ENCODE assay signal across 27 cellular contexts in the genomic region with DNA sequence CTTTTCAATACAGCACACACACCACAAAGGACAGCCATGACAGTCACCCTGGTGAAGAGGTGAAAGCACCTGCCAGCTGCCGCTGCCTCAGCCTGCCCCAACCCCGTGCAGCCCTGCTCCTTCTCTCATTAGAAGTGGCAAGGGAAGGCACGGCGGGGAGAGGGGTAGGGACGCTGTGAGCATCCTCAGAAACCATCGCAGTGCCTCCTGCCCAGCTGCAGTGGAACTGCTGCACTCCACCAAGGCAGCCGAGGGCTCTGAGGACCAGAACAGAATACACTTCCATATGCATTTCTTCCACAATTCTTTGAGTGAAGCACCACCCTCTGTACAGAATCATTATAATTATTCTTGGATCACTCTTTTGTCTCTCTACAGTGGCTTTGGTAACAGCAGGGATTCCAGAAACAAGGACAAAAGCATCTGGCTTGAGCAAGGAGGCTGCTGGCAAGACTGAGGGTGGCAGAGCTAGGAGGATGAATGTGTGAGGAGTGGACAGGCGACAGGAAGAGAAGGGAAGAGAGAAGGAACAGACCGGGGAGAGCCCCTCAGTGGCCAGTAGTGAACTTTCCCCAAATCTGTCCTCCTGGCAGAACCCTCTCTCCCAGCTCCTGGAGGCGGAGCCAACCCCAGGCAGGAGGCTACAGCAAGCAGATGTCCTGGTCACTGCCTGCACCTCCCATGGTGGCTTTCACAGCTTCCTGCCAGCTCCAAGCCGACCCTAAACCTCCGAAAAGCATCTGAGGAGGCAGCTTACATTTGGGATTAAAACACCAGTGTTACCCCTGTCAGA.
"Had no signal": no experiment of that assay in that cellular context is flagged by ENCODE, and none has a peak within 500 bp of the region (broad histone marks: within the 10 kb centered on the region; RNA-seq: fewer than 3 reads in every experiment).

No MANE protein-coding gene starts in this region.

- ATAC-seq: activated CD4-positive, alpha-beta T cell treated with anti-CD3 and anti-CD28 coated beads for 36 hours; activated CD8-positive, alpha-beta memory T cell treated with anti-CD3 and anti-CD28 coated beads, Interleukin-2, amount 10 ng/mL, durations not matched to agents 7 days and 5 days; activated CD8-positive, alpha-beta T cell treated with anti-CD3 and anti-CD28 coated beads, Interleukin-2, amount 10 ng/mL, durations not matched to agents 7 days and 5 days; activated naive CD4-positive, alpha-beta T cell treated with anti-CD3 and anti-CD28 coated beads, Interleukin-2, amount 50 U/mL, for 72 hours; activated T-cell treated with anti-CD3 and anti-CD28 coated beads, Interleukin-2, amount 50 U/mL, for 72 hours; body of pancreas; esophagus mucosa; heart left ventricle; pancreas; stimulated activated effector memory CD8-positive, alpha-beta T cell treated with anti-CD3 and anti-CD28 coated beads, Interleukin-12 subunit alpha, Interleukin-12 subunit beta, amount 100 ng/mL, for 72 hours; stimulated activated naive CD8-positive, alpha-beta T cell treated with anti-CD3 and anti-CD28 coated beads, Interleukin-15, amount 100 ng/mL, for 72 hours had no signal

- H3K36me3 ChIP-seq: cardiac muscle cell, heart left ventricle, left ventricle myocardium inferior, pancreas, prostate gland, sigmoid colon, uterus had no signal

- H3K4me3 ChIP-seq: body of pancreas, cardiac muscle cell, heart left ventricle, left ventricle myocardium inferior, lung, pancreas, prostate gland, sigmoid colon, uterus had no signal

- H3K4me1 ChIP-seq: body of pancreas, heart left ventricle, left ventricle myocardium inferior, pancreas, uterus had no signal

- H3K27me3 Mint-ChIP-seq: activated CD4-positive, alpha-beta T cell treated with anti-CD3 and anti-CD28 coated beads for 36 hours; activated CD8-positive, alpha-beta memory T cell treated with anti-CD3 and anti-CD28 coated beads, Interleukin-2, amount 10 ng/mL, durations not matched to agents 7 days and 5 days; stimulated activated naive CD8-positive, alpha-beta T cell treated with anti-CD3 and anti-CD28 coated beads, Interleukin-15, amount 100 ng/mL, for 72 hours; type B pancreatic cell had no signal

- DNase-seq: activated CD4-positive, alpha-beta T cell treated with anti-CD3 and anti-CD28 coated beads for 36 hours; activated CD4-positive, CD25-positive, alpha-beta regulatory T cell; activated CD8-positive, alpha-beta memory T cell treated with anti-CD3 and anti-CD28 coated beads, Interleukin-2, amount 10 ng/mL, durations not matched to agents 7 days and 5 days; activated CD8-positive, alpha-beta T cell treated with anti-CD3 and anti-CD28 coated beads, Interleukin-2, amount 10 ng/mL, durations not matched to agents 7 days and 5 days; activated naive CD4-positive, alpha-beta T cell; activated T-cell treated with anti-CD3 and anti-CD28 coated beads, Interleukin-2, amount 50 U/mL, for 72 hours; aorta; body of pancreas; foreskin fibroblast; heart left ventricle; hypothalamus; left ventricle myocardium inferior; pancreas; sigmoid colon; small intestine; stimulated activated CD4-positive, alpha-beta T cell treated with anti-CD3 and anti-CD28 coated beads, Interleukin-4, amount 100 ng/mL, for 24 hours; stimulated activated naive CD8-positive, alpha-beta T cell treated with anti-CD3 and anti-CD28 coated beads, Interleukin-15, amount 100 ng/mL, for 72 hours; uterus had no signal

- H3K27ac Mint-ChIP-seq: activated CD4-positive, alpha-beta T cell treated with anti-CD3 and anti-CD28 coated beads for 36 hours; activated CD8-positive, alpha-beta memory T cell treated with anti-CD3 and anti-CD28 coated beads, Interleukin-2, amount 10 ng/mL, durations not matched to agents 7 days and 5 days; activated CD8-positive, alpha-beta T cell treated with anti-CD3 and anti-CD28 coated beads, Interleukin-2, amount 10 ng/mL, durations not matched to agents 7 days and 5 days; activated naive CD4-positive, alpha-beta T cell treated with anti-CD3 and anti-CD28 coated beads, Interleukin-2, amount 50 U/mL, for 72 hours; activated T-cell treated with anti-CD3 and anti-CD28 coated beads, Interleukin-2, amount 50 U/mL, for 72 hours; nephron; stimulated activated effector memory CD8-positive, alpha-beta T cell treated with anti-CD3 and anti-CD28 coated beads, Interleukin-12 subunit alpha, Interleukin-12 subunit beta, amount 100 ng/mL, for 72 hours; stimulated activated naive CD8-positive, alpha-beta T cell treated with anti-CD3 and anti-CD28 coated beads, Interleukin-15, amount 100 ng/mL, for 72 hours; T-helper 2 cell treated with Interferon-gamma antibody and Interleukin-4, amounts not matched to agents 5 μg/mL and 100 μg/mL, for 36 hours; type B pancreatic cell had no signal

- H3K27ac ChIP-seq: body of pancreas, cardiac muscle cell, heart left ventricle, left ventricle myocardium inferior, pancreas, prostate gland, sigmoid colon, uterus had no signal

- H3K9me3 ChIP-seq: body of pancreas, heart left ventricle, left ventricle myocardium inferior, pancreas, prostate gland, sigmoid colon, uterus had no signal

- H3K4me1 Mint-ChIP-seq: activated CD4-positive, alpha-beta T cell treated with anti-CD3 and anti-CD28 coated beads for 36 hours; activated CD8-positive, alpha-beta memory T cell treated with anti-CD3 and anti-CD28 coated beads, Interleukin-2, amount 10 ng/mL, durations not matched to agents 7 days and 5 days; stimulated activated effector memory CD8-positive, alpha-beta T cell treated with anti-CD3 and anti-CD28 coated beads, Interleukin-12 subunit alpha, Interleukin-12 subunit beta, amount 100 ng/mL, for 72 hours; stimulated activated naive CD8-positive, alpha-beta T cell treated with anti-CD3 and anti-CD28 coated beads, Interleukin-15, amount 100 ng/mL, for 72 hours had no signal

- H3K36me3 Mint-ChIP-seq: activated CD8-positive, alpha-beta memory T cell treated with anti-CD3 and anti-CD28 coated beads, Interleukin-2, amount 10 ng/mL, durations not matched to agents 7 days and 5 days; activated naive CD4-positive, alpha-beta T cell treated with anti-CD3 and anti-CD28 coated beads, Interleukin-2, amount 50 U/mL, for 72 hours; stimulated activated effector memory CD8-positive, alpha-beta T cell treated with anti-CD3 and anti-CD28 coated beads, Interleukin-12 subunit alpha, Interleukin-12 subunit beta, amount 100 ng/mL, for 72 hours; type B pancreatic cell had no signal

- H3K9me3 Mint-ChIP-seq: activated naive CD4-positive, alpha-beta T cell treated with anti-CD3 and anti-CD28 coated beads, Interleukin-2, amount 50 U/mL, for 72 hours; nephron; stimulated activated effector memory CD8-positive, alpha-beta T cell treated with anti-CD3 and anti-CD28 coated beads, Interleukin-12 subunit alpha, Interleukin-12 subunit beta, amount 100 ng/mL, for 72 hours; stimulated activated naive CD8-positive, alpha-beta T cell treated with anti-CD3 and anti-CD28 coated beads, Interleukin-15, amount 100 ng/mL, for 72 hours; type B pancreatic cell had no signal

- H3K4me3 Mint-ChIP-seq: activated CD4-positive, alpha-beta T cell treated with anti-CD3 and anti-CD28 coated beads for 36 hours; activated CD8-positive, alpha-beta memory T cell treated with anti-CD3 and anti-CD28 coated beads, Interleukin-2, amount 10 ng/mL, durations not matched to agents 7 days and 5 days; activated CD8-positive, alpha-beta T cell treated with anti-CD3 and anti-CD28 coated beads, Interleukin-2, amount 10 ng/mL, durations not matched to agents 7 days and 5 days; activated T-cell treated with anti-CD3 and anti-CD28 coated beads, Interleukin-2, amount 50 U/mL, for 72 hours; nephron; stimulated activated effector memory CD8-positive, alpha-beta T cell treated with anti-CD3 and anti-CD28 coated beads, Interleukin-12 subunit alpha, Interleukin-12 subunit beta, amount 100 ng/mL, for 72 hours; stimulated activated naive CD8-positive, alpha-beta T cell treated with anti-CD3 and anti-CD28 coated beads, Interleukin-15, amount 100 ng/mL, for 72 hours; T-helper 2 cell treated with Interferon-gamma antibody and Interleukin-4, amounts not matched to agents 5 μg/mL and 100 μg/mL, for 36 hours; type B pancreatic cell had no signal

- H3K27me3 ChIP-seq: body of pancreas, pancreas, uterus had no signal
